1 cellular context compared by ENCODE assay signal in genomic region chr12:11769723-11770514, GRCh38.
TF ChIP-seq lines count a peak whose summit lies in the region.

No MANE protein-coding gene starts in this region.

TF ChIP-seq in IMR-90, 13 proteins besides CTCF, POLR2A, EP300 and RAD21:
- TF ChIP-seq NFE2L2 (IDR thresholded peaks at IDR 0.05; ENCODE audit: low read depth, low read length) (no peak), SMC3 (IDR thresholded peaks at IDR 0.05; ENCODE audit: low read depth, low read length) (no peak), MAFK (IDR thresholded peaks at IDR 0.05; ENCODE audit: low read depth, low read length) (no peak), MAZ (IDR thresholded peaks at IDR 0.05; ENCODE audit: borderline replicate concordance, low read depth, low read length) (no peak), FOS (IDR thresholded peaks at IDR 0.05; ENCODE audit: low read depth, low read length) (no peak), RFX5 (IDR thresholded peaks at IDR 0.05; ENCODE audit: low read depth, low read length) (no peak), USF2 (IDR thresholded peaks at IDR 0.05; ENCODE audit: low read depth, low read length) (no peak), RCOR1 (IDR thresholded peaks at IDR 0.05; ENCODE audit: insufficient replicate concordance, low read length) (no peak), CEBPB (IDR thresholded peaks at IDR 0.05; ENCODE audit: low read depth, low read length) (no peak), BHLHE40 (IDR thresholded peaks at IDR 0.05; ENCODE audit: low read depth, low read length) (no peak), CHD1 (IDR thresholded peaks at IDR 0.05; ENCODE audit: low read depth, low read length) (no peak), ELK1 (IDR thresholded peaks at IDR 0.05; ENCODE audit: borderline replicate concordance, low read depth, low read length) (no peak), MXI1 (IDR thresholded peaks at IDR 0.05; ENCODE audit: borderline replicate concordance, low read depth, low read length) (no peak)
